ENCODE assay signal across 1 cellular context in the genomic region with DNA sequence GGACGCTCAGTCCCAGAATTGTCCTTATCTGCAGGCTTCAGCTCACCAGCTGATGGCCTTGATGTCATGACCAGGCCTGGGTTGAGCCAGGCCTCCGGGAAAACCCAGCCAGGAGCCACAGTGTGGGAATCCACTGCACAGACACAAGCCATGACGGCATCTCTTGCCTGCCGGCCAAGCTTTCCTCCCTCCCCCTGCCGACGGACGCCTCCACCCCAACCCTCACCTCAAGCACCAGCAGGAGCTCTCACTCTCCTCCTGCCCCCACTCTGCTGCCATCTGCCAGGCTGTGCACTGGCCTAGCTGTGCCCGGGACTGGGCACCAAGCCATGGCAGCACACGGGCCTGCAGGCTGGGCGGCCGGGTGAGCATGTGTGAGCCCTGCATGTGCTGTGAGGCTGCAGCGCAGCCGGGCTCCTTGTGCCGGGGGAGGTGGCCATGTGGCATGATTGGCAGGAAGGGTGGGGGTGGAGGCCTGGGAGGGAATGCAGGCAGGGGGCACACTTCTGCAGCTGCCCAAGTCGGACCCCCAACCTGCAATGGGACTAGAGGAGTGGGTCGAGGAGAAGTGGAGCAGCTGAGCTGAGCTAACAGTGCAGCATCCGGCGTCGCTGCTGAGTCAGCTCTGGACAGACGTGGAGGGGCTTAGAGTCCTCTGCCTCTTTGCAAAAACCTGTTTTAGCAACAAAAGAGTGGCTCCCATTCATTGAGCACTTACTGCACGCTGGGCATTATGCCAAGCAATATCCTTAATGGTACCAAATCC.
TF ChIP-seq lines count a peak whose summit lies in the region.

No MANE protein-coding gene starts in this region.

TF ChIP-seq in SK-N-SH treated with all-trans-retinoic acid at 6 μM for 48 hours, 23 proteins besides CTCF, POLR2A, EP300 and RAD21 (continued from another document):
- TF ChIP-seq, protein P1, sequence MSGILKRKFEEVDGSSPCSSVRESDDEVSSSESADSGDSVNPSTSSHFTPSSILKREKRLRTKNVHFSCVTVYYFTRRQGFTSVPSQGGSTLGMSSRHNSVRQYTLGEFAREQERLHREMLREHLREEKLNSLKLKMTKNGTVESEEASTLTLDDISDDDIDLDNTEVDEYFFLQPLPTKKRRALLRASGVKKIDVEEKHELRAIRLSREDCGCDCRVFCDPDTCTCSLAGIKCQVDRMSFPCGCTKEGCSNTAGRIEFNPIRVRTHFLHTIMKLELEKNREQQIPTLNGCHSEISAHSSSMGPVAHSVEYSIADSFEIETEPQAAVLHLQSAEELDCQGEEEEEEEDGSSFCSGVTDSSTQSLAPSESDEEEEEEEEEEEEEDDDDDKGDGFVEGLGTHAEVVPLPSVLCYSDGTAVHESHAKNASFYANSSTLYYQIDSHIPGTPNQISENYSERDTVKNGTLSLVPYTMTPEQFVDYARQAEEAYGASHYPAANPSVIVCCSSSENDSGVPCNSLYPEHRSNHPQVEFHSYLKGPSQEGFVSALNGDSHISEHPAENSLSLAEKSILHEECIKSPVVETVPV (CRISPR knock-in tag; IDR thresholded peaks at IDR 0.05) = no peak
- TF ChIP-seq ISL1 (CRISPR knock-in tag; IDR thresholded peaks at IDR 0.05) = no peak
- TF ChIP-seq, protein P2, sequence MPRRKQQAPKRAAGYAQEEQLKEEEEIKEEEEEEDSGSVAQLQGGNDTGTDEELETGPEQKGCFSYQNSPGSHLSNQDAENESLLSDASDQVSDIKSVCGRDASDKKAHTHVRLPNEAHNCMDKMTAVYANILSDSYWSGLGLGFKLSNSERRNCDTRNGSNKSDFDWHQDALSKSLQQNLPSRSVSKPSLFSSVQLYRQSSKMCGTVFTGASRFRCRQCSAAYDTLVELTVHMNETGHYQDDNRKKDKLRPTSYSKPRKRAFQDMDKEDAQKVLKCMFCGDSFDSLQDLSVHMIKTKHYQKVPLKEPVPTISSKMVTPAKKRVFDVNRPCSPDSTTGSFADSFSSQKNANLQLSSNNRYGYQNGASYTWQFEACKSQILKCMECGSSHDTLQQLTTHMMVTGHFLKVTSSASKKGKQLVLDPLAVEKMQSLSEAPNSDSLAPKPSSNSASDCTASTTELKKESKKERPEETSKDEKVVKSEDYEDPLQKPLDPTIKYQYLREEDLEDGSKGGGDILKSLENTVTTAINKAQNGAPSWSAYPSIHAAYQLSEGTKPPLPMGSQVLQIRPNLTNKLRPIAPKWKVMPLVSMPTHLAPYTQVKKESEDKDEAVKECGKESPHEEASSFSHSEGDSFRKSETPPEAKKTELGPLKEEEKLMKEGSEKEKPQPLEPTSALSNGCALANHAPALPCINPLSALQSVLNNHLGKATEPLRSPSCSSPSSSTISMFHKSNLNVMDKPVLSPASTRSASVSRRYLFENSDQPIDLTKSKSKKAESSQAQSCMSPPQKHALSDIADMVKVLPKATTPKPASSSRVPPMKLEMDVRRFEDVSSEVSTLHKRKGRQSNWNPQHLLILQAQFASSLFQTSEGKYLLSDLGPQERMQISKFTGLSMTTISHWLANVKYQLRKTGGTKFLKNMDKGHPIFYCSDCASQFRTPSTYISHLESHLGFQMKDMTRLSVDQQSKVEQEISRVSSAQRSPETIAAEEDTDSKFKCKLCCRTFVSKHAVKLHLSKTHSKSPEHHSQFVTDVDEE (CRISPR knock-in tag; IDR thresholded peaks at IDR 0.05) = no peak; the same call in 1 of the 2 replicates
